Comparison of ENCODE assay signal across 25 cellular contexts in the genomic region with DNA sequence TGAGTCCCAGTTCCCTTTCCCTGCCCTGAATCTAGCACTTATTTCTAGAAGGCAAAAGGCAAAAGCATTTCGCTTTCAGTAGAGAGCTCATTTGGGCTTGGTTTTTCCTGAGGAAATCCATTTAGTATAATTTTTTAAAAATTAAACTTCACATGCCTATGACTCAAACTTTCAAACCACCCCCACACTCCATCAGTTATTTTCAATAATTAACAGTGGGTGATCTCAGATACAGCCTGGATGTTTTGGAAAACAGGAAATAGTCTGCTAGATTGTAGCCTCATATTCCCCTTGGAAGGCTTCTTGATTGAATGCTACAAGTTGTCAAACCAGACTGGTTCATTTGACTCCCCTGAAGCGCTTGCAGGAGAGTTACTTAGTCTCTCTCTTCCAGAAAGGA. TPM values are rescaled to one million over a fixed set of nuclear protein-coding genes. Genes with fewer than 3 reads are reported as not detected.
"Had no signal": no experiment of that assay in that cellular context is flagged by ENCODE, and none has a peak within 500 bp of the region (broad histone marks: within the 10 kb centered on the region; RNA-seq: fewer than 3 reads in every experiment).

No MANE protein-coding gene starts in this region.

- H3K4me3 ChIP-seq: esophagus squamous epithelium, gastroesophageal sphincter, lower lobe of right lung, smooth muscle cell, transverse colon, uterus had no signal

- H3K36me3 Mint-ChIP-seq: activated naive CD8-positive, alpha-beta T cell treated with anti-CD3 and anti-CD28 coated beads for 36 hours; naive thymus-derived CD4-positive, alpha-beta T cell; stimulated activated naive B cell treated with anti-CD40 and anti-IgM and Interleukin-4, amounts not matched to agents 10 μg/mL and 1 μg/mL and 100 μg/mL, for 72 hours had no signal

- H3K4me1 Mint-ChIP-seq: activated naive CD8-positive, alpha-beta T cell treated with anti-CD3 and anti-CD28 coated beads for 36 hours; endodermal cell; naive thymus-derived CD4-positive, alpha-beta T cell; neural crest cell; stimulated activated naive B cell treated with anti-CD40 and anti-IgM and Interleukin-4, amounts not matched to agents 10 μg/mL and 1 μg/mL and 100 μg/mL, for 72 hours had no signal

- H3K27ac Mint-ChIP-seq: activated naive CD8-positive, alpha-beta T cell treated with anti-CD3 and anti-CD28 coated beads for 36 hours; endodermal cell; naive thymus-derived CD4-positive, alpha-beta T cell; stimulated activated naive B cell treated with anti-CD40 and anti-IgM and Interleukin-4, amounts not matched to agents 10 μg/mL and 1 μg/mL and 100 μg/mL, for 72 hours had no signal

- H3K9me3 Mint-ChIP-seq: activated naive CD8-positive, alpha-beta T cell treated with anti-CD3 and anti-CD28 coated beads for 36 hours; endodermal cell had no signal

- H3K4me3 Mint-ChIP-seq: activated naive CD8-positive, alpha-beta T cell treated with anti-CD3 and anti-CD28 coated beads for 36 hours; activated T-cell treated with anti-CD3 and anti-CD28 coated beads, Interleukin-2, amount 50 U/mL, for 4 hours; endodermal cell; naive thymus-derived CD4-positive, alpha-beta T cell; neural crest cell; stimulated activated naive B cell treated with anti-CD40 and anti-IgM and Interleukin-4, amounts not matched to agents 10 μg/mL and 1 μg/mL and 100 μg/mL, for 72 hours had no signal

- DNase-seq: activated CD4-positive, alpha-beta T cell treated with anti-CD3 and anti-CD28 coated beads for 1 hour; activated CD8-positive, alpha-beta memory T cell treated with anti-CD3 and anti-CD28 coated beads, Interleukin-2, amount 50 U/mL, for 4 hours; activated naive CD4-positive, alpha-beta T cell treated with Interleukin-2 at 50 U/mL for 16 hours; activated naive CD8-positive, alpha-beta T cell treated with anti-CD3 and anti-CD28 coated beads for 36 hours; activated T-cell treated with anti-CD3 and anti-CD28 coated beads, Interleukin-2, amount 50 U/mL, for 4 hours; amniotic stem cell; cerebellar nuclear complex; cortex of kidney; endodermal cell; esophagus squamous epithelium; head of caudate nucleus; lower lobe of right lung; naive thymus-derived CD4-positive, alpha-beta T cell; occipital lobe; posterior cingulate gyrus; stimulated activated CD4-positive, alpha-beta T cell treated with anti-CD3 and anti-CD28 coated beads, Interleukin-2, amount 100 ng/mL, for 48 hours; stimulated activated CD8-positive, alpha-beta memory T cell treated with anti-CD3 and anti-CD28 coated beads, Interleukin-4, amount 100 ng/mL, for 48 hours; stimulated activated naive B cell treated with anti-CD40 and anti-IgM and Interleukin-4, amounts not matched to agents 10 μg/mL and 1 μg/mL and 100 μg/mL, for 72 hours; T-helper 1 cell; transverse colon; uterus; WERI-Rb-1 had no signal

- H3K27me3 Mint-ChIP-seq: stimulated activated naive B cell treated with anti-CD40 and anti-IgM and Interleukin-4, amounts not matched to agents 10 μg/mL and 1 μg/mL and 100 μg/mL, for 72 hours had no signal

RNA-seq across cellular contexts. Expression of a gene that starts 40.7 kb away (rescaled TPM):
- total RNA-seq: activated naive CD8-positive, alpha-beta T cell treated with anti-CD3 and anti-CD28 coated beads for 36 hours had no signal
